14 cellular contexts compared by ENCODE assay signal in genomic region chr3:107825556-107825955, GRCh38.
"Had no signal": no experiment of that assay in that cellular context is flagged by ENCODE, and none has a peak within 500 bp of the region (broad histone marks: within the 10 kb centered on the region; RNA-seq: fewer than 3 reads in every experiment).

No MANE protein-coding gene starts in this region.

- H3K27ac Mint-ChIP-seq: activated CD4-positive, alpha-beta T cell treated with anti-CD3 and anti-CD28 coated beads, Interleukin-2, amount 10 ng/mL, durations not matched to agents 24 days and 14 days; activated naive CD4-positive, alpha-beta T cell treated with anti-CD3 and anti-CD28 coated beads for 36 hours; activated naive CD8-positive, alpha-beta T cell treated with anti-CD3 and anti-CD28 coated beads, Interleukin-2, amount 50 U/mL, for 24 hours had no signal

- H3K36me3 ChIP-seq: gastrocnemius medialis, heart right ventricle, thoracic aorta had no signal

- ATAC-seq: activated naive CD8-positive, alpha-beta T cell treated with anti-CD3 and anti-CD28 coated beads, Interleukin-2, amount 50 U/mL, for 24 hours; gastrocnemius medialis; left colon had no signal

- H3K4me1 Mint-ChIP-seq: activated CD4-positive, alpha-beta T cell treated with anti-CD3 and anti-CD28 coated beads, Interleukin-2, amount 10 ng/mL, durations not matched to agents 24 days and 14 days; activated naive CD8-positive, alpha-beta T cell treated with anti-CD3 and anti-CD28 coated beads, Interleukin-2, amount 50 U/mL, for 24 hours had no signal

- H3K9me3 Mint-ChIP-seq: activated CD4-positive, alpha-beta T cell treated with anti-CD3 and anti-CD28 coated beads, Interleukin-2, amount 10 ng/mL, durations not matched to agents 24 days and 14 days; activated naive CD4-positive, alpha-beta T cell treated with anti-CD3 and anti-CD28 coated beads for 36 hours had no signal

- H3K4me3 Mint-ChIP-seq: activated CD4-positive, alpha-beta T cell treated with anti-CD3 and anti-CD28 coated beads, Interleukin-2, amount 10 ng/mL, durations not matched to agents 24 days and 14 days; activated naive CD4-positive, alpha-beta T cell treated with anti-CD3 and anti-CD28 coated beads for 36 hours; activated naive CD8-positive, alpha-beta T cell treated with anti-CD3 and anti-CD28 coated beads, Interleukin-2, amount 50 U/mL, for 24 hours; neural crest cell had no signal

- H3K27me3 ChIP-seq: gastrocnemius medialis had no signal

- DNase-seq: activated CD4-positive, alpha-beta T cell treated with anti-CD3 and anti-CD28 coated beads, Interleukin-2, amount 10 ng/mL, durations not matched to agents 24 days and 14 days; activated CD4-positive, CD25-positive, alpha-beta regulatory T cell; activated naive CD4-positive, alpha-beta T cell treated with anti-CD3 and anti-CD28 coated beads for 36 hours; activated naive CD8-positive, alpha-beta T cell treated with anti-CD3 and anti-CD28 coated beads, Interleukin-2, amount 50 U/mL, for 24 hours; aorta; cerebellar nuclear complex; effector CD8-positive, alpha-beta T cell; gastrocnemius medialis; heart right ventricle; left colon; midbrain; stimulated activated CD4-positive, alpha-beta T cell treated with anti-CD3 and anti-CD28 coated beads, Interleukin-1b, Interleukin-23, amount 100 ng/mL, for 48 hours had no signal

- H3K4me3 ChIP-seq: gastrocnemius medialis, heart right ventricle, thoracic aorta had no signal

- H3K9me3 ChIP-seq: gastrocnemius medialis, heart right ventricle, thoracic aorta had no signal

- H3K27ac ChIP-seq: gastrocnemius medialis, heart right ventricle, thoracic aorta had no signal

- H3K4me1 ChIP-seq: gastrocnemius medialis had no signal
